ENCODE assay signal across 15 cellular contexts in genomic region chr2:106282816-106283215, GRCh38.
"Had no signal": no experiment of that assay in that cellular context is flagged by ENCODE, and none has a peak within 500 bp of the region (broad histone marks: within the 10 kb centered on the region; RNA-seq: fewer than 3 reads in every experiment).

No MANE protein-coding gene starts in this region.

- DNase-seq: activated CD4-positive, alpha-beta T cell treated with anti-CD3 and anti-CD28 coated beads for 4 hours; activated CD8-positive, alpha-beta T cell treated with anti-CD3 and anti-CD28 coated beads, Interleukin-2, amount 10 ng/mL, durations not matched to agents 7 days and 5 days; activated naive CD4-positive, alpha-beta T cell; heart right ventricle; left lung; stimulated activated CD4-positive, alpha-beta T cell treated with anti-CD3 and anti-CD28 coated beads, Interleukin-15, amount 100 ng/mL, for 24 hours; stimulated activated CD4-positive, alpha-beta T cell treated with anti-CD3 and anti-CD28 coated beads, Interleukin-4, amount 100 ng/mL, for 24 hours; stimulated activated naive CD8-positive, alpha-beta T cell treated with anti-CD3 and anti-CD28 coated beads, Interleukin-15, amount 100 ng/mL, for 72 hours; uterus; WERI-Rb-1 had no signal

- H3K4me3 ChIP-seq: cardiac muscle cell, heart right ventricle, left lung, thoracic aorta, uterus had no signal

- H3K36me3 Mint-ChIP-seq: memory B cell had no signal

- H3K4me3 Mint-ChIP-seq: activated CD8-positive, alpha-beta T cell treated with anti-CD3 and anti-CD28 coated beads, Interleukin-2, amount 10 ng/mL, durations not matched to agents 7 days and 5 days; activated T-helper 1 cell treated with anti-CD3 and anti-CD28 coated beads, Interleukin-12 subunit alpha, Interleukin-12 subunit beta, Interleukin-2, Interleukin-4 antibody, amounts not matched to agents 30 ng/mL and 10 ng/mL and 1 ng/mL, durations not matched to agents 14 hours and 24 hours and 36 hours; memory B cell; stimulated activated naive CD8-positive, alpha-beta T cell treated with anti-CD3 and anti-CD28 coated beads, Interleukin-15, amount 100 ng/mL, for 72 hours had no signal

- H3K27ac ChIP-seq: cardiac muscle cell, heart right ventricle, left lung, parathyroid adenoma, thoracic aorta, uterus, WERI-Rb-1 had no signal

- H3K4me1 Mint-ChIP-seq: memory B cell; stimulated activated naive CD8-positive, alpha-beta T cell treated with anti-CD3 and anti-CD28 coated beads, Interleukin-15, amount 100 ng/mL, for 72 hours had no signal

- H3K4me1 ChIP-seq: parathyroid adenoma, uterus had no signal

- H3K9me3 ChIP-seq: heart right ventricle, left lung, thoracic aorta, uterus had no signal

- H3K9me3 Mint-ChIP-seq: activated T-helper 1 cell treated with anti-CD3 and anti-CD28 coated beads, Interleukin-12 subunit alpha, Interleukin-12 subunit beta, Interleukin-2, Interleukin-4 antibody, amounts not matched to agents 30 ng/mL and 10 ng/mL and 1 ng/mL, durations not matched to agents 14 hours and 24 hours and 36 hours; stimulated activated naive CD8-positive, alpha-beta T cell treated with anti-CD3 and anti-CD28 coated beads, Interleukin-15, amount 100 ng/mL, for 72 hours had no signal

- ATAC-seq: activated CD8-positive, alpha-beta T cell treated with anti-CD3 and anti-CD28 coated beads, Interleukin-2, amount 10 ng/mL, durations not matched to agents 7 days and 5 days; heart right ventricle; left lung; stimulated activated naive CD8-positive, alpha-beta T cell treated with anti-CD3 and anti-CD28 coated beads, Interleukin-15, amount 100 ng/mL, for 72 hours had no signal

- H3K36me3 ChIP-seq: cardiac muscle cell, heart right ventricle, left lung, thoracic aorta, uterus, WERI-Rb-1 had no signal

- H3K27ac Mint-ChIP-seq: activated CD8-positive, alpha-beta T cell treated with anti-CD3 and anti-CD28 coated beads, Interleukin-2, amount 10 ng/mL, durations not matched to agents 7 days and 5 days; activated T-helper 1 cell treated with anti-CD3 and anti-CD28 coated beads, Interleukin-12 subunit alpha, Interleukin-12 subunit beta, Interleukin-2, Interleukin-4 antibody, amounts not matched to agents 30 ng/mL and 10 ng/mL and 1 ng/mL, durations not matched to agents 14 hours and 24 hours and 36 hours; memory B cell had no signal

- H3K27me3 Mint-ChIP-seq: stimulated activated naive CD8-positive, alpha-beta T cell treated with anti-CD3 and anti-CD28 coated beads, Interleukin-15, amount 100 ng/mL, for 72 hours had no signal

- H3K27me3 ChIP-seq: cardiac muscle cell, left lung, uterus had no signal
